Comparison of ENCODE assay signal across 8 cellular contexts in the genomic region with DNA sequence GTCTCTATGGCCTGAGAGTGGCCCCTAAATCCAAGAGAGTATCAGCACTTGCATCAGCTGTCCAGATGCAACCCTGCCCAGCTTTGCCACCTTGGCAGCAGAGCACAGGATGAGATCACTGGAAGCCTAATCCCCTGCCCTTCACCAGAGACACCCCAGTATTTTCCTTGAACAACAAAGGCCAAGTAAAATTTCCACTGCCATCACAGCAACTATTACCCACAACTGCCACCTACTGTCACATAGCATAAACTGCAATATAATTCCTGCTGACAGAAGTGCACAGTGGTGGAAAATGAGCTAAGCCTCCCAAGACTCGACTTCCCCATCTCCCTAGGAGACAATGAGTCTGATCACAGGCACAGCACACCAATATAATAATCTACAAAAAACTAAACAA.
DNase-seq lines count a peak whose midpoint lies in the region; ATAC-seq and TF ChIP-seq lines count a peak whose summit lies in the region.

No MANE protein-coding gene starts in this region.

- DNase-seq in DMS53 (lab: John Stamatoyannopoulos, UW): peak; percentile 51
- DNase-seq in LNCaP clone FGC (ENCODE audit: low read depth): no peak
- no peak for DNase-seq in epithelial cell of proximal tubule (ENCODE audit: low read depth)
- DNase-seq in NCI-H2227 treated with DMSO at 0.1 percent for 48 hours (lab: John Stamatoyannopoulos, UW): no peak
- no peak for DNase-seq in naive thymus-derived CD8-positive, alpha-beta T cell
- no peak for DNase-seq in occipital lobe (lab: John Stamatoyannopoulos, UW)
- DNase-seq in DMS153 (lab: John Stamatoyannopoulos, UW): no peak

- no peaks in the 10 kb centered on the region for H3K27me3 Mint-ChIP-seq in naive thymus-derived CD8-positive, alpha-beta T cell

- H3K27ac Mint-ChIP-seq in naive thymus-derived CD8-positive, alpha-beta T cell: no peak overlapping the region

- TF ChIP-seq CTCF in LNCaP clone FGC (IDR thresholded peaks at IDR 0.05; ENCODE audit: control insufficient read depth, extremely low read depth, insufficient read depth): peak; percentile 81
- peak; percentile 61 for TF ChIP-seq CTCF in epithelial cell of proximal tubule (conservative IDR thresholded peaks at IDR 0.05; ENCODE audit: low read depth, low read length)

- no peak overlapping the region for H3K4me3 Mint-ChIP-seq in naive thymus-derived CD8-positive, alpha-beta T cell

- peaks cover 7 to 57% (median 26%) of the 10 kb centered on the region in 9 donors for H3K9me3 Mint-ChIP-seq in naive thymus-derived CD8-positive, alpha-beta T cell

- peak; percentile 64 for ATAC-seq in GM21619 (IDR thresholded peaks at IDR 0.05; ENCODE audit: unreplicated experiment)
- no peak for ATAC-seq in naive thymus-derived CD8-positive, alpha-beta T cell

- POLR2A ChIA-PET in naive thymus-derived CD8-positive, alpha-beta T cell (lab: Charles Lee): no interaction called here

- no peaks in the 10 kb centered on the region for H3K36me3 Mint-ChIP-seq in naive thymus-derived CD8-positive, alpha-beta T cell

- H3K4me3 ChIP-seq in LNCaP clone FGC (ENCODE audit: low read depth, low read length): no peak overlapping the region
- no peak overlapping the region for H3K4me3 ChIP-seq in epithelial cell of proximal tubule (ENCODE audit: low read depth, low read length)

- no peaks in the 10 kb centered on the region for H3K4me1 Mint-ChIP-seq in naive thymus-derived CD8-positive, alpha-beta T cell
